In the genomic region with DNA sequence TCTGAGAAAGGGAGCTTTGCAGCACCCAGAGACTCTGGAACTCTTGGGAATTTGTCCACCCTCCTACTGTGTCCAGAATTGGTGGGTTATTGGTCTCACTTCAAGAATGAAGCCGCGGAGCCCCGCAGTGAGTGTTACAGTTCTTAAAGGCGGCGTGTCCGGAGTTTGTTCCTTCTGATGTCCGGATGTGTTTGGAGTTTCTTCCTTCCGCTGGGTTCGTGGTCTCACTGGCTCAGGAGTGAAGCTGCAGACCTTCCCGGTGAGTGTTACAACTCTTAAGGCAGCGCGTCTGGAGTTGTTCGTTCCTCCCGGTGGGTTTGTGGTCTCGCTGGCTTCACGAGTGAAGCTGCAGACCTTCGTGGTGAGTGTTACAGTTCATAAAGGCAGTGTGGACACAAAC, we compare ENCODE assay signal across 5 cellular contexts.
DNase-seq lines count a peak whose midpoint lies in the region; ATAC-seq and TF ChIP-seq lines count a peak whose summit lies in the region.
"Not testable (repeated sequence)": the region's sequence is repeated elsewhere in the genome, so short reads cannot be mapped to it uniquely, and the experiment has no call there.

No MANE protein-coding gene starts in this region.

- not testable (repeated sequence) for H3K4me3 ChIP-seq in GM23338, neural progenitor cell
- peak overlapping the region; percentile 24 to 31 for H3K4me3 ChIP-seq in testis

- peak overlapping the region; percentile 54; the same call in 1 of the 2 replicates for H2AFZ ChIP-seq in GM23338
- H2AFZ ChIP-seq in neural progenitor cell (replicated peaks): not testable (repeated sequence)

- not testable (repeated sequence) for H3K9me3 ChIP-seq in neural progenitor cell (ENCODE audit: low read depth); testis

- not testable (repeated sequence) for H3K9me2 ChIP-seq in GM23338 (ENCODE audit: insufficient read depth)

- not testable (repeated sequence) for H3K36me3 ChIP-seq in GM23338 (ENCODE audit: insufficient read depth); neural progenitor cell; testis (ENCODE audit: low read depth, missing control alignments)

- not testable (repeated sequence) for H3K27me3 Mint-ChIP-seq in GM23338 (ENCODE audit: insufficient read depth, low read depth, poor library complexity); nephron progenitor cell (ENCODE audit: low read depth, poor library complexity); neural progenitor cell (ENCODE audit: insufficient read depth, low read depth)

- peaks cover 12% of the 10 kb centered on the region for H3K9me3 Mint-ChIP-seq in GM23338
- not testable (repeated sequence) for H3K9me3 Mint-ChIP-seq in nephron progenitor cell, neural progenitor cell

- ATAC-seq in GM23338: not testable (repeated sequence)

- DNase-seq in GM23338 (ENCODE audit: low spot score); nephron progenitor cell; neural progenitor cell (ENCODE audit: low spot score); testis: not testable (repeated sequence)
- peak; percentile 58 for DNase-seq in posterior vena cava (ENCODE audit: low spot score)

- H3K4me1 ChIP-seq in GM23338 (ENCODE audit: insufficient read depth); neural progenitor cell; testis: not testable (repeated sequence)

- not testable (repeated sequence) for H3K79me2 ChIP-seq in GM23338 (replicated peaks; ENCODE audit: insufficient read depth); neural progenitor cell (ENCODE audit: low read depth)

- not testable (repeated sequence) for H3K27ac ChIP-seq in GM23338 (ENCODE audit: low read depth); neural progenitor cell; testis

- H3K4me1 Mint-ChIP-seq in GM23338, nephron progenitor cell, neural progenitor cell: not testable (repeated sequence)

- H3K9ac ChIP-seq in neural progenitor cell: not testable (repeated sequence)

- H4K20me1 ChIP-seq in GM23338 (replicated peaks; ENCODE audit: insufficient read depth); neural progenitor cell (ENCODE audit: low read depth): not testable (repeated sequence)

- not testable (repeated sequence) for TF ChIP-seq CTCF in GM23338 (conservative IDR thresholded peaks at IDR 0.05; ENCODE audit: low read depth in 2 of 2); nephron progenitor cell (IDR thresholded peaks at IDR 0.05); neural progenitor cell (IDR thresholded peaks at IDR 0.05); testis (IDR thresholded peaks at IDR 0.05)

- 65 to 67% methylated on average over 17 of the region's 17 CpGs for WGBS in testis, 2 donors

- not testable (repeated sequence) for H3F3A ChIP-seq in GM23338 (replicated peaks; ENCODE audit: low read depth); neural progenitor cell (ENCODE audit: low read depth)

- not testable (repeated sequence) for H3K4me3 Mint-ChIP-seq in GM23338, nephron progenitor cell, neural progenitor cell

- H3K36me3 Mint-ChIP-seq in GM23338 (ENCODE audit: low read depth): peaks cover 11% of the 10 kb centered on the region
- H3K36me3 Mint-ChIP-seq in nephron progenitor cell (ENCODE audit: low read depth); neural progenitor cell: not testable (repeated sequence)

- intact Hi-C loops in posterior vena cava (cut with DNase I); testis (cut with DNase I; ENCODE audit: low total_unique reads): not testable (repeated sequence)

- H3K27ac Mint-ChIP-seq in GM23338: not testable (repeated sequence)
- H3K27ac Mint-ChIP-seq in nephron progenitor cell (peak overlapping the region; percentile 26), neural progenitor cell (peak overlapping the region; percentile 58)

- H3K4me2 ChIP-seq in GM23338, neural progenitor cell: not testable (repeated sequence)

- not testable (repeated sequence) for H3K27me3 ChIP-seq in GM23338 (ENCODE audit: insufficient read depth); neural progenitor cell; testis

- not testable (repeated sequence) for TF ChIP-seq POLR2A in testis (IDR thresholded peaks at IDR 0.05)
